In genomic region chr12:113495941-113496340, GRCh38 we compare ENCODE assay signal across 13 cellular contexts. TPM values are rescaled to one million over a fixed set of nuclear protein-coding genes. Genes with fewer than 3 reads are reported as not detected.
"Had no signal": no experiment of that assay in that cellular context is flagged by ENCODE, and none has a peak within 500 bp of the region (broad histone marks: within the 10 kb centered on the region; RNA-seq: fewer than 3 reads in every experiment).

No MANE protein-coding gene starts in this region.

RNA-seq across cellular contexts. Expression of gene LHX5, which starts 24.3 kb away (rescaled TPM):
- total RNA-seq: activated B cell treated with CpG ODN at 0.5 μM for 24 hours; activated CD4-positive, alpha-beta memory T cell treated with anti-CD3 and anti-CD28 coated beads for 36 hours; activated CD4-positive, alpha-beta memory T cell treated with anti-CD3 and anti-CD28 coated beads, Interleukin-2, amount 10 ng/mL, durations not matched to agents 7 days and 5 days; activated CD4-positive, alpha-beta T cell treated with anti-CD3 and anti-CD28 coated beads for 36 hours; activated CD4-positive, alpha-beta T cell treated with anti-CD3 and anti-CD28 coated beads, Interleukin-2, amount 10 ng/mL, durations not matched to agents 24 days and 14 days; activated CD4-positive, alpha-beta T cell treated with anti-CD3 and anti-CD28 coated beads, Interleukin-2, amount 10 ng/mL, durations not matched to agents 7 days and 5 days; activated CD8-positive, alpha-beta memory T cell treated with anti-CD3 and anti-CD28 coated beads for 36 hours; activated CD8-positive, alpha-beta memory T cell treated with anti-CD3 and anti-CD28 coated beads, Interleukin-2, amount 10 ng/mL, durations not matched to agents 7 days and 5 days; activated CD8-positive, alpha-beta T cell treated with anti-CD3 and anti-CD28 coated beads for 36 hours; activated CD8-positive, alpha-beta T cell treated with anti-CD3 and anti-CD28 coated beads, Interleukin-2, amount 10 ng/mL, durations not matched to agents 7 days and 5 days; T-helper 1 cell treated with Interleukin-12 subunit alpha and Interleukin-12 subunit beta and Interleukin-4 antibody, amounts not matched to agents 30 ng/mL and 1 ng/mL, for 36 hours; T-helper 17 cell; T-helper 2 cell treated with Interferon-gamma antibody and Interleukin-4, amounts not matched to agents 100 ng/mL and 5 ng/mL, for 36 hours had no signal
